In the genomic region with DNA sequence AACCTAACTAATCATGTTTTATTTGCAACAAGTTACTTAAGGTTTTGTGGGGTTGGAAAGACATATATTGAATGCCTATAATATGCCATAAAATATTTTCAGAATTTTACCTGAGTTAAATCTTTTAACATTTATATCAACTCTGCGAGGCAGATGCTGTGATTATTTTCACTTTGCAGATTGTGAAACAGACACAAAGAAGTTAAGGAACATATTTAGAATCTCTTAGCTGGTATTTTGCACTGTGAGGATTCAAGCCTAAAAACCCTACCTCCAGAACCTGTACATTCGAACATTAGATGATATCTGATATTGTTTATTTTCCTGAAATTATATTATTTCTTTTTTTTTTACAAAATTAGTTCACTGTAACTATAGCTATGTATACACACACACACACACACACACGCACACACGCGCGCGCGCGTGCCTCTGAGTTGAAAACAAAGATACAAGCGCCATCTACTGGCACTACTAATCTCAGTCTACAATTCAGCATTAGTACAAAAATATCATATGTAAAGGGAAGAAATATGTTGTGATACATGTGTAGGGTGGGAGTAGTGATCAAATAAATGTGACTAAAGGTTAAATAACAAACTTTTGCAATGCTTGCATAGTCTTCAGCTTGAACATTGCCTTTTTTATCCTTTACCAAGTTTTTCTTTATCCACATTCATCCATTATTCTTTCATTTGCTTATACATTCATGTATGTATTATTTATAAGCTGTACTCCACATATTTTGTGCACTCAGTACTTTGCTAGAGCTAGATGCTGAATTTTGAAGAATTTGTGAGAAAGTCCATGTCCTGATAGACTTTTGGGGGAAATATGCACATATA, we compare ENCODE assay signal across 8 cellular contexts.
DNase-seq lines count a peak whose midpoint lies in the region; ATAC-seq and TF ChIP-seq lines count a peak whose summit lies in the region.

No MANE protein-coding gene starts in this region.

- no peak overlapping the region for H3K27ac ChIP-seq in OCI-LY1 (ENCODE audit: low read depth, low read length, poor library complexity, severe bottlenecking)

- H3K79me2 ChIP-seq in OCI-LY1 (ENCODE audit: insufficient read depth, low read length): no peaks in the 10 kb centered on the region

- no peaks in the 10 kb centered on the region for H3K9me3 Mint-ChIP-seq in natural killer cell treated with Interleukin-12 subunit alpha and Interleukin-12 subunit beta and Interleukin-15 and Interleukin-18, amount 100 ng/mL, for 72 hours

- H2AFZ ChIP-seq in OCI-LY1 (ENCODE audit: low read length): no peak overlapping the region

- peaks cover 0 to 20% of the 10 kb centered on the region in 2 donors for H3K27me3 Mint-ChIP-seq in natural killer cell treated with Interleukin-12 subunit alpha and Interleukin-12 subunit beta and Interleukin-15 and Interleukin-18, amount 100 ng/mL, for 72 hours

- no peaks in the 10 kb centered on the region for H3K9me2 ChIP-seq in OCI-LY1 (ENCODE audit: low read depth, low read length)

- no peak overlapping the region for H3K27ac Mint-ChIP-seq in natural killer cell treated with Interleukin-12 subunit alpha and Interleukin-12 subunit beta and Interleukin-15 and Interleukin-18, amount 100 ng/mL, for 72 hours

- H3K9ac ChIP-seq in OCI-LY1 (ENCODE audit: low read length): no peak overlapping the region

- no peaks in the 10 kb centered on the region for H3F3A ChIP-seq in OCI-LY1 (ENCODE audit: insufficient read depth, low read length)

- H3K27me3 ChIP-seq in OCI-LY1 (ENCODE audit: insufficient read depth, low read length): no peaks in the 10 kb centered on the region

- H4K20me1 ChIP-seq in OCI-LY1 (ENCODE audit: insufficient read depth, low read length): no peaks in the 10 kb centered on the region

- TF ChIP-seq CTCF in GM20000 (IDR thresholded peaks at IDR 0.05; ENCODE audit: extremely low read depth, missing control alignments) (peak; percentile 68), OCI-LY1 (IDR thresholded peaks at IDR 0.05; ENCODE audit: low read length) (peak; percentile 70), epithelial cell of proximal tubule (conservative IDR thresholded peaks at IDR 0.05; ENCODE audit: low read depth, low read length) (peak; percentile 85)

- H3K4me3 ChIP-seq in OCI-LY1 (ENCODE audit: low read depth, low read length, poor library complexity, severe bottlenecking) (no peak overlapping the region), epithelial cell of proximal tubule (ENCODE audit: low read depth, low read length) (peak overlapping the region; percentile 24)

- ATAC-seq in natural killer cell treated with Interleukin-12 subunit alpha and Interleukin-12 subunit beta and Interleukin-15 and Interleukin-18, amount 100 ng/mL, for 72 hours: peak; percentile 68 to 72

- DNase-seq in COLO668 (lab: John Stamatoyannopoulos, UW; ENCODE audit: unreplicated experiment) (peak; percentile 75), GM20000 (ENCODE audit: low spot score) (peak; percentile 11), HPDE6-E6E7 (ENCODE audit: extremely low spot score) (peak; percentile 23), activated T-cell treated with anti-CD3 and anti-CD28 coated beads for 48 hours (ENCODE audit: low read depth) (peak; percentile 29), epithelial cell of proximal tubule (ENCODE audit: low read depth) (peak; percentile 15)
- no peak for DNase-seq in natural killer cell treated with Interleukin-12 subunit alpha and Interleukin-12 subunit beta and Interleukin-15 and Interleukin-18, amount 100 ng/mL, for 72 hours (ENCODE audit: low spot score)
- DNase-seq in stimulated activated naive CD4-positive, alpha-beta T cell treated with Interleukin-2 at 50 U/mL for 16 hours (lab: John Stamatoyannopoulos, UW): peak; percentile 13

- peaks cover 0 to 9% of the 10 kb centered on the region in 2 donors for H3K4me1 Mint-ChIP-seq in natural killer cell treated with Interleukin-12 subunit alpha and Interleukin-12 subunit beta and Interleukin-15 and Interleukin-18, amount 100 ng/mL, for 72 hours (ENCODE audit: low read depth in 2 of 2)

- H3K36me3 Mint-ChIP-seq in natural killer cell treated with Interleukin-12 subunit alpha and Interleukin-12 subunit beta and Interleukin-15 and Interleukin-18, amount 100 ng/mL, for 72 hours: no peaks in the 10 kb centered on the region

- no peak overlapping the region for H3K4me2 ChIP-seq in OCI-LY1 (ENCODE audit: low read length)

- H3K9me3 ChIP-seq in OCI-LY1 (ENCODE audit: low read length): no peaks in the 10 kb centered on the region

- no peaks in the 10 kb centered on the region for H3K36me3 ChIP-seq in OCI-LY1 (ENCODE audit: insufficient read depth, low read length)

- no peaks in the 10 kb centered on the region for H3K4me1 ChIP-seq in OCI-LY1 (ENCODE audit: insufficient read depth, low read length, severe bottlenecking)

- peak overlapping the region; percentile 70 for H3K4me3 Mint-ChIP-seq in natural killer cell treated with Interleukin-12 subunit alpha and Interleukin-12 subunit beta and Interleukin-15 and Interleukin-18, amount 100 ng/mL, for 72 hours
